9 cellular contexts compared by ENCODE assay signal in the genomic region with DNA sequence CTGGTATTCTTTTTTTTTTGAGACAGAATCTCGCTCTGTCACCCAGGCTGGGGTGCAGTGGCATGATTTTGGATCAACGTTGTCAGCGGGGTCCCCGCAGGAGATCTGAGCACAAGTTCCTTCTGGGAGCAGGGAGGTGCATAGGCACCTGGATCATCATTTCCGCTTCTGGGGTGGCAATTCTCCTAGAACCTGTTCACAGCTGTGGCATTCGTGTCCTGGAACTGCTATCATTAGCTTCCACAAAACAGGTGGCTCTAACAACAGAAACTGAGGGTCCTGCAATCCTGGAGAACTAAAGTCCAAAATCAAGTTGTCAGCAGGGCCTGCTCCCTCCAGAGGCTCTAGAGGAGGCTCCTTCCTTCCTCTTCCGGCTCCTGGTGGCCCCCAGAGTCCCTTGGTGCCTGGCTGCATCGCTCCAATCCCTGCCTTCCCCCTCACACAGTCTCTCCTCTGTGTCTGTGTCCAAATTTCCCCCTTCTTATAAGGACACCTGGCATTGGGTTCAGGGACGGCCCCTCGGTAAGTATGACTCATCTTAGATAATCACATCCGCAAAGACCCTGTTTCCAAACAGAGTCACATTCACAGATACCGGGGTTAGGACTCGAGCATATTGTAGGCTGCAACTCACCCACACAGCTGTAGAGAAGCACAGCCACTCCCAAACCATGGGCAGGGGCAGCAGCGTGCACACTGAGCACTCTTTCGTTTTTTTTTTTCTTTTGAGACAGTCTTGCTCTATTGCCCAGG. TPM values are rescaled to one million over a fixed set of nuclear protein-coding genes. Genes with fewer than 3 reads are reported as not detected.
DNase-seq lines count a peak whose midpoint lies in the region; ATAC-seq and TF ChIP-seq lines count a peak whose summit lies in the region.
"Had no signal": no experiment of that assay in that cellular context is flagged by ENCODE, and none has a peak within 500 bp of the region (broad histone marks: within the 10 kb centered on the region; RNA-seq: fewer than 3 reads in every experiment).

No MANE protein-coding gene starts in this region.

- H3K27ac Mint-ChIP-seq in HFFc6 (no peak overlapping the region), CD14-positive monocyte (no peak overlapping the region)

- ATAC-seq in HG02884 (IDR thresholded peaks at IDR 0.05; ENCODE audit: unreplicated experiment): peak; percentile 56

- H3K9me3 Mint-ChIP-seq in HFFc6 (0 out of 2 replicates have a peak, but pooled peaks cover 3% of the 10 kb centered on the region), CD14-positive monocyte (no peaks in the 10 kb centered on the region)

- peaks cover 19% of the 10 kb centered on the region for H3K4me1 Mint-ChIP-seq in HFFc6 (ENCODE audit: low read depth)
- H3K4me1 Mint-ChIP-seq in CD14-positive monocyte: peaks cover 33% of the 10 kb centered on the region

- DNase-seq in 8988T (peak; percentile 1), NOMO-1 treated with DMSO at 0.1 percent for 48 hours (lab: John Stamatoyannopoulos, UW; ENCODE audit: unreplicated experiment) (peak; percentile 42), erythroblast (lab: John Stamatoyannopoulos, UW) (no peak), NCI-H2171 (lab: John Stamatoyannopoulos, UW) (no peak), HFFc6 (no peak), CD14-positive monocyte (ENCODE audit: low spot score) (no peak)
- DNase-seq: EL had no signal

- TF ChIP-seq POLR2A in GM18526 (IDR thresholded peaks at IDR 0.05; ENCODE audit: extremely low read depth, insufficient read length) (peak; percentile 36), erythroblast (IDR thresholded peaks at IDR 0.05; ENCODE audit: low read length) (no peak)

- intact Hi-C loops in CD14-positive monocyte (cut with micrococcal nuclease): no loop called here

- H3K36me3 Mint-ChIP-seq in HFFc6 (ENCODE audit: low read depth) (no peaks in the 10 kb centered on the region), CD14-positive monocyte (peaks cover 0 to 2% of the 10 kb centered on the region in 2 donors)

- H3K27me3 Mint-ChIP-seq in HFFc6 (ENCODE audit: insufficient read depth): peaks cover 14% of the 10 kb centered on the region
- peaks cover 0 to 6% (median 5%) of the 10 kb centered on the region in 3 donors for H3K27me3 Mint-ChIP-seq in CD14-positive monocyte (ENCODE audit: low read depth in 3 of 3)

- TF ChIP-seq CTCF in HFFc6 (IDR thresholded peaks at IDR 0.05): no peak
- no peak for TF ChIP-seq CTCF in CD14-positive monocyte (IDR thresholded peaks at IDR 0.05)

- no peak overlapping the region for H3K4me3 Mint-ChIP-seq in HFFc6
- peak overlapping the region in 1 of 2 donors; percentile 21 for H3K4me3 Mint-ChIP-seq in CD14-positive monocyte

RNA-seq across cellular contexts. Expression of a gene that starts 43.5 kb away (rescaled TPM):
- total RNA-seq in HFFc6 (2021; fragmentation: NEBNext Ultra II Directional; extraction: Animal tissue kit (Norgen Biotek cat#: 25700)): 10 to 100 TPM; 18.4 to 23.7 (median 21.7) TPM
- 10 to 100 TPM; 11.2 to 12.6 TPM for polyA plus RNA-seq in CD14-positive monocyte

RNA-seq across cellular contexts. Expression of a gene that starts 60.0 kb away (rescaled TPM):
- 100 to 1,000 TPM; 112 to 133 (median 124) TPM for total RNA-seq in HFFc6 (2021; fragmentation: NEBNext Ultra II Directional; extraction: Animal tissue kit (Norgen Biotek cat#: 25700))
- 1 to 10 TPM in 1 of 2 donors, under 1 TPM in 1; 0.40 to 1.1 TPM for polyA plus RNA-seq in CD14-positive monocyte

Comparison
In these comparisons a context has a peak if more than half of its experiments do, and no peak if none do; other contexts are left out.
1. DNase-seq: peak in 8988T (single experiment) and NOMO-1 treated with DMSO at 0.1 percent for 48 hours (single experiment); none in erythroblast (0 of 2), NCI-H2171 (single experiment), HFFc6 (single experiment) and CD14-positive monocyte (single experiment).